ENCODE assay signal across 8 cellular contexts in the genomic region with DNA sequence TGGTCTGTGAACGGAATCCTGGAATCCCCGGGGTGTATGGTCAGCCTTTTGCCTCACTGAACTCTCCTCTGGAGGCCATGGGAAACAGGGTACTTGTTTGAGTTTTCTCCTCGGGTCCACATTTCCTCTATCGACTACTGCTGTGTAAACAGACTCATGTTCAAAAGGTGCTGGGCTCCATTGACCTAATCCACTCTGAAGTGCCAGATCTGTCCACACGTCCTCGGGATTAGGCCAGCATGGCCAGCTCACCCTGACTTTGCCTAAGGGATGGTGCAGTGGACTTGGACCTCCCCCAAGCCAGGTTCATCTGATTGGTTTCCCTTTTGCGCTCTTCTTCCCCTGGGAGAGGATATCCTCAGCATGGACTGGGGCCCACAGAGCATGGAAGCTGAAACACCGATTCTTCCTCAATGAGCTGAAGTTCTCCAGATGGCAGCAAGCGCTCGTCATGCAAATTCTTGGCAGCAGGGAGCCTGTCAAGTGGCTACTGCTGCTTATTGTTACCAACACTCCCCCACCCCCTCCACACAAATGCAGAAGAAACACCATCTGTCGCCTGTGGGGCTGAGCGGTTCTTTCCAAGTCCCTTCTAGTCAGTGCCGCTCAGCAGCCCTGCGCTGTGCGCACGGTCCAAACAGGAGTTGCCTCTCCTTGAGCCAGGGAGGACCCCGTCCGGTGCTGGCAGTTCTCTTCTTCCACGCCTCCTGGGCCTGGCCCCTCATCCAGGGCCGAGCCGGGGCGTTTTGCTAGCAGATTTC.
DNase-seq lines count a peak whose midpoint lies in the region; ATAC-seq and TF ChIP-seq lines count a peak whose summit lies in the region.

No MANE protein-coding gene starts in this region.

- H3K9me3 ChIP-seq in endodermal cell (ENCODE audit: control insufficient read depth, low read length) = no peaks in the 10 kb centered on the region
- no peaks in the 10 kb centered on the region for H3K9me3 ChIP-seq in thyroid gland

- no peaks in the 10 kb centered on the region for H3K36me3 ChIP-seq in endodermal cell (ENCODE audit: control insufficient read depth, insufficient read depth, low read length)
- H3K36me3 ChIP-seq in thyroid gland = no peaks in the 10 kb centered on the region

- H3K4me1 ChIP-seq in endodermal cell (ENCODE audit: control insufficient read depth, insufficient read depth, low read length) (peaks cover 4% of the 10 kb centered on the region), thyroid gland (peaks cover 0 to 8% of the 10 kb centered on the region in 2 donors)

- DNase-seq in GM13977 (ENCODE audit: low spot score) (peak; percentile 18), NCI-H748 (lab: John Stamatoyannopoulos, UW; ENCODE audit: unreplicated experiment) (peak; percentile 98), endodermal cell (peak; percentile 93), medulla oblongata (ENCODE audit: extremely low spot score) (peak; percentile 94), thyroid gland (peak; percentile 66 to 71), immature natural killer cell (no peak)
- no peak for DNase-seq in stimulated activated CD4-positive, alpha-beta T cell treated with anti-CD3 and anti-CD28 coated beads, Interleukin-4, amount 100 ng/mL, for 24 hours

- H3K36me3 Mint-ChIP-seq in endodermal cell (ENCODE audit: low read depth) = no peaks in the 10 kb centered on the region
- H3K36me3 Mint-ChIP-seq in immature natural killer cell = no peaks in the 10 kb centered on the region

- H3K9me3 Mint-ChIP-seq in endodermal cell = no peaks in the 10 kb centered on the region
- H3K9me3 Mint-ChIP-seq in immature natural killer cell = peaks cover 0 to 7% (median under 1%) of the 10 kb centered on the region in 6 donors

- no peak for TF ChIP-seq POLR2A in thyroid gland (IDR thresholded peaks at IDR 0.05)

- TF ChIP-seq CTCF in GM13977 (IDR thresholded peaks at IDR 0.05; ENCODE audit: extremely low read depth, insufficient read depth, missing control alignments) = no peak
- peak; percentile 27 for TF ChIP-seq CTCF in endodermal cell (conservative IDR thresholded peaks at IDR 0.05)
- peak in 1 of 6 experiments; percentile 16 for TF ChIP-seq CTCF in thyroid gland (IDR thresholded peaks at IDR 0.05)

- WGBS in endodermal cell (ENCODE audit: insufficient coverage in 1 of 2, insufficient read length in 1 of 2), 2 experiments = 9 to 15% methylated on average over 14 to 22 of the region's 22 CpGs
- WGBS in thyroid gland, 2 donors = 10% methylated on average over 18 to 22 of the region's 22 CpGs

- H3K4me3 Mint-ChIP-seq in endodermal cell (peak overlapping the region; percentile 48), immature natural killer cell (no peak overlapping the region)

- H3K4me1 Mint-ChIP-seq in endodermal cell (peaks cover 20% of the 10 kb centered on the region), immature natural killer cell (no peaks in the 10 kb centered on the region)

- H3K27ac Mint-ChIP-seq in endodermal cell = peak overlapping the region; percentile 16
- H3K27ac Mint-ChIP-seq in immature natural killer cell = no peak overlapping the region

- H3K9ac ChIP-seq in endodermal cell (ENCODE audit: extremely low read depth, low read length, poor library complexity, severe bottlenecking) = no peak overlapping the region

- in situ Hi-C loops in GM13977 (cut with MboI; ENCODE audit: low pct_unique_long_range_greater_than_20kb, low sequenced_read_pairs, unreplicated experiment) = no loop called here

- H3K4me3 ChIP-seq in endodermal cell (ENCODE audit: low read length) = peak overlapping the region; percentile 32
- H3K4me3 ChIP-seq in thyroid gland (replicated peaks in 1 of 3) = no peak overlapping the region

- ATAC-seq in HG03159 (IDR thresholded peaks at IDR 0.05; ENCODE audit: unreplicated experiment) = peak; percentile 70

- H3K27me3 Mint-ChIP-seq in endodermal cell (ENCODE audit: insufficient read depth) (peaks cover 14% of the 10 kb centered on the region), immature natural killer cell (ENCODE audit: low read depth in 3 of 3) (peaks cover 0 to 3% (median 2%) of the 10 kb centered on the region in 3 donors)

- H3K27me3 ChIP-seq in endodermal cell (ENCODE audit: control insufficient read depth, insufficient read depth, low read length, poor library complexity, severe bottlenecking) (peaks cover 12% of the 10 kb centered on the region), thyroid gland (no peaks in the 10 kb centered on the region)

- peak overlapping the region; percentile 93 for H3K27ac ChIP-seq in endodermal cell (ENCODE audit: low read depth, low read length)
- peak overlapping the region in 1 of 3 donors; percentile 13 for H3K27ac ChIP-seq in thyroid gland

- intact Hi-C loops in thyroid gland (cut with DNase I) = no loop called here

Comparison
In these comparisons a context has a peak if more than half of its experiments do, and no peak if none do; other contexts are left out.
1. DNase-seq: peak in GM13977 (single experiment), NCI-H748 (single experiment), endodermal cell (single experiment), medulla oblongata (single experiment) and thyroid gland (2 of 2); none in immature natural killer cell (0 of 3) and stimulated activated CD4-positive, alpha-beta T cell treated with anti-CD3 and anti-CD28 coated beads, Interleukin-4, amount 100 ng/mL, for 24 hours (single experiment).